In genomic region chr6:134253681-134254080, GRCh38 we compare ENCODE assay signal across 14 cellular contexts.
DNase-seq lines count a peak whose midpoint lies in the region; ATAC-seq lines count a peak whose summit lies in the region.
"Had no signal": no experiment of that assay in that cellular context is flagged by ENCODE, and none has a peak within 500 bp of the region (broad histone marks: within the 10 kb centered on the region; RNA-seq: fewer than 3 reads in every experiment).

No MANE protein-coding gene starts in this region.

- DNase-seq in ELF-1 (ENCODE audit: low read depth, low spot score) (peak; percentile 63), amygdala (lab: John Stamatoyannopoulos, UW) (peak in 29 of 56 donors; percentile 9 to 63 (median 29)), hippocampal formation (lab: John Stamatoyannopoulos, UW) (peak; percentile 46 to 49), retina (peak; percentile 19), occipital lobe (lab: John Stamatoyannopoulos, UW) (no peak), NK-92 (lab: John Stamatoyannopoulos, UW; ENCODE audit: unreplicated experiment) (no peak)
- DNase-seq: activated CD4-positive, alpha-beta T cell treated with anti-CD3 and anti-CD28 coated beads for 48 hours; activated naive CD4-positive, alpha-beta T cell treated with anti-CD3 and anti-CD28 coated beads for 36 hours; endodermal cell; left ventricle myocardium inferior; SIG-M5; sigmoid colon had no signal

- ATAC-seq in GM18517 (IDR thresholded peaks at IDR 0.05; ENCODE audit: unreplicated experiment) (no peak), GM19351 (IDR thresholded peaks at IDR 0.05; ENCODE audit: unreplicated experiment) (no peak)

Comparison
In these comparisons a context has a peak if more than half of its experiments do, and no peak if none do; other contexts are left out.
1. DNase-seq: peak in ELF-1 (single experiment), amygdala (29 of 56), hippocampal formation (2 of 2) and retina (single experiment); none in occipital lobe (single experiment) and NK-92 (single experiment).